In the genomic region with DNA sequence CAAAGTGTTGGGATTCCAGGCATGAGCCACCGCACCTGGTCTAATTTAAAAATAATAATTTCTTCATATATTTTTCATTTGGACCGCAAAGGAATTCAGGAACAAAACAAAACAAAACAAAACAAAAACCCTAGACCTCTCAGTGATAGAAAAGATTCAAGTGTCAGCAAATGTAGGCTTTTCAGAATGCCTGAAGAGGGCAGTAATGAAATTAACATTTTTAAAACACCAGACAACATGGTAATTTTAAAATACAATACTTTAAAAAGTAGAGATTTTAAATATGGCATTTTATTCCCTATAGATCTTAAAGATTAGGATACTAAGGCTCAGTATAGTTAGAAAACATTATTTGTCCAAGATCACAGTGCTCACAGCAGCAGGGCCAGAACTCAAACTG, we compare ENCODE assay signal across 2 cellular contexts.
TF ChIP-seq lines count a peak whose summit lies in the region.

No MANE protein-coding gene starts in this region.

TF ChIP-seq in SK-N-SH, 30 proteins besides CTCF, POLR2A, EP300 and RAD21:
- TF ChIP-seq PBX3 (IDR thresholded peaks at IDR 0.05) (no peak), FOXJ3 (CRISPR knock-in tag; IDR thresholded peaks at IDR 0.05) (no peak), SMC3 (IDR thresholded peaks at IDR 0.05; ENCODE audit: low read depth, low read length) (peak; percentile 18; the same call in 1 of the 2 replicates), MEF2A (IDR thresholded peaks at IDR 0.05; ENCODE audit: borderline replicate concordance, low read depth) (no peak), YY1 (IDR thresholded peaks at IDR 0.05; ENCODE audit: low read depth) (no peak), GABPA (IDR thresholded peaks at IDR 0.05; ENCODE audit: low read depth) (no peak), FOXM1 (IDR thresholded peaks at IDR 0.05; ENCODE audit: low read depth) (no peak), TAF1 (IDR thresholded peaks at IDR 0.05; ENCODE audit: borderline replicate concordance, low read depth, low read length) (no peak)

TF ChIP-seq in SK-N-SH treated with all-trans-retinoic acid at 6 μM for 48 hours, 23 proteins besides CTCF, POLR2A, EP300 and RAD21:
- TF ChIP-seq POU6F1 (CRISPR knock-in tag; IDR thresholded peaks at IDR 0.05; ENCODE audit: borderline replicate concordance, low read depth) (no peak), ZNF70 (CRISPR knock-in tag; IDR thresholded peaks at IDR 0.05) (no peak)
